Comparison of ENCODE assay signal across 9 cellular contexts in the genomic region with DNA sequence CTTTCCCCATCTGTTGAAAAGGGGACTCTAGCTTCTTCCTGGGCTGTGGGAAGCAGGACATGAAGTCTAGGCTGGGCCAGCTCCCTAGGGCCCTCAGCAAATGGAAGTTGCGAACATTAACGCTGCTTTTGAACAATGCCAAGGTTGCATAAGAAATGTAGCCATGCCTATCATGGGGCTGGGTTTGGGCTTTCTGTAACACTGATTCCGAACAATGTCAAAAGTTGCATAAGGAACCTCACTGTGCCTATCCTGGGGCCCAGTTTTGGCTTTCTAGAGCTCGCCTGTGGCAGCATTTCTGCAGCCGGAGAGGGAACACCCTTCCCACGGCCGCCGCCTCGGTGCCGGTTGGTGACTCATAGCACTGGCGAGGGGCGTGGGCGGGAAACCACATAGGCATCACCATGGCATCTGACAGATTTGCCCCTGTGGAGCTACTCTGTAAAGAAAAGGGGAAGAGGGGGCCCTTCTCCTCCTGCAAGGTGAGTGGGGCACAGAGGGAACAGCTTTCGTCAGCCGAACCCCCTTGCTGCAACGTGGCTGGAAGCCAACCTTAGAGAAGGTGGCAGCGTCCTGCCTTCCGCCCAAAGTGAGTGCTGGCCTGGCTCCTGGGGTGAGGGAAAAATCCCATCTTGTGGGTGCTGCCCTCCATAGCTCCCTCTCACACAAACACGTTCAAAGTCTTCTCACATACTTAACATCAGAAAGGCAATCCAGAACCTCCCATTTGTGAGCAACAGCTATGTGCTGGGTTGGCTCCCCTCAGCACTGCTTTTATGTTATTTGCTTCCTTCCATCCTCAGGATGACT. TPM values are rescaled to one million over a fixed set of nuclear protein-coding genes. Genes with fewer than 3 reads are reported as not detected.
DNase-seq lines count a peak whose midpoint lies in the region; ATAC-seq and TF ChIP-seq lines count a peak whose summit lies in the region.
"Had no signal": no experiment of that assay in that cellular context is flagged by ENCODE, and none has a peak within 500 bp of the region (broad histone marks: within the 10 kb centered on the region; RNA-seq: fewer than 3 reads in every experiment).

No MANE protein-coding gene starts in this region.

- POLR2A ChIA-PET in CD8-positive, alpha-beta T cell (lab: Charles Lee), result interaction anchor here (0.6 to 0.7 kb wide), 2 partner anchors 28 to 1226 kb away, joined by 3 read pairs; no protein-coding TSS in a partner anchor

- H3K27ac ChIP-seq in CD8-positive, alpha-beta T cell (ENCODE audit: low read depth, low read length), result no peak overlapping the region
- no peak overlapping the region for H3K27ac ChIP-seq in endodermal cell (ENCODE audit: low read depth, low read length)

- intact Hi-C loops in CD8-positive, alpha-beta T cell (cut with DNase I, micrococcal nuclease), result no loop called here

- peaks cover 7% of the 10 kb centered on the region for H3K27me3 Mint-ChIP-seq in CD8-positive, alpha-beta T cell (ENCODE audit: low read depth)
- H3K27me3 Mint-ChIP-seq in endodermal cell (ENCODE audit: insufficient read depth), result peaks cover 8% of the 10 kb centered on the region

- 85 to 92% methylated on average over 11 to 19 of the region's 19 CpGs for WGBS in endodermal cell (ENCODE audit: insufficient coverage in 1 of 2, insufficient read length in 1 of 2), 2 experiments

- no peaks in the 10 kb centered on the region for H3K27me3 ChIP-seq in CD8-positive, alpha-beta T cell (ENCODE audit: insufficient read depth, low read length)
- H3K27me3 ChIP-seq in endodermal cell (ENCODE audit: control insufficient read depth, insufficient read depth, low read length, poor library complexity, severe bottlenecking), result no peaks in the 10 kb centered on the region

- H3K4me3 ChIP-seq in CD8-positive, alpha-beta T cell (ENCODE audit: low read depth, low read length), result no peak overlapping the region
- peak overlapping the region; percentile 32 for H3K4me3 ChIP-seq in NB4 (ENCODE audit: low read depth, low read length)
- no peak overlapping the region for H3K4me3 ChIP-seq in endodermal cell (ENCODE audit: low read length)

- no peaks in the 10 kb centered on the region for H3K36me3 Mint-ChIP-seq in CD8-positive, alpha-beta T cell
- H3K36me3 Mint-ChIP-seq in endodermal cell (ENCODE audit: low read depth), result no peaks in the 10 kb centered on the region

- no peak overlapping the region for H3K9ac ChIP-seq in endodermal cell (ENCODE audit: extremely low read depth, low read length, poor library complexity, severe bottlenecking)

- H3K9me3 Mint-ChIP-seq in CD8-positive, alpha-beta T cell, result no peaks in the 10 kb centered on the region
- H3K9me3 Mint-ChIP-seq in endodermal cell, result no peaks in the 10 kb centered on the region

- TF ChIP-seq CTCF in CD8-positive, alpha-beta T cell (IDR thresholded peaks at IDR 0.05), result no peak
- TF ChIP-seq CTCF in NB4 (IDR thresholded peaks at IDR 0.05; ENCODE audit: low read depth, low read length) (no peak), endodermal cell (conservative IDR thresholded peaks at IDR 0.05) (no peak)

- peaks cover 24% of the 10 kb centered on the region for H3K4me1 Mint-ChIP-seq in CD8-positive, alpha-beta T cell (ENCODE audit: low read depth)
- peaks cover 23% of the 10 kb centered on the region for H3K4me1 Mint-ChIP-seq in endodermal cell

- H3K9me3 ChIP-seq in CD8-positive, alpha-beta T cell (ENCODE audit: low read length), result no peaks in the 10 kb centered on the region
- no peaks in the 10 kb centered on the region for H3K9me3 ChIP-seq in endodermal cell (ENCODE audit: control insufficient read depth, low read length)

- peak overlapping the region; percentile 57 for H3K4me3 Mint-ChIP-seq in CD8-positive, alpha-beta T cell
- no peak overlapping the region for H3K4me3 Mint-ChIP-seq in endodermal cell

- CTCF ChIA-PET in CD8-positive, alpha-beta T cell (lab: Charles Lee), result interaction anchor here (1.5 kb wide), 1 partner anchor 131 kb away, joined by 3 read pairs; no protein-coding TSS in a partner anchor

- no peak for TF ChIP-seq POLR2A in NB4 (IDR thresholded peaks at IDR 0.05; ENCODE audit: extremely low read depth, insufficient read length)

- ATAC-seq in CD8-positive, alpha-beta T cell, result peak; percentile 89
- no peak for ATAC-seq in HG03039 (IDR thresholded peaks at IDR 0.05; ENCODE audit: unreplicated experiment)
- ATAC-seq in HG03159 (IDR thresholded peaks at IDR 0.05; ENCODE audit: unreplicated experiment), result no peak

- peaks cover 15% of the 10 kb centered on the region for H3K4me1 ChIP-seq in CD8-positive, alpha-beta T cell (ENCODE audit: insufficient read depth, low read length)
- H3K4me1 ChIP-seq in endodermal cell (ENCODE audit: control insufficient read depth, insufficient read depth, low read length), result peaks cover 17% of the 10 kb centered on the region

- H3K36me3 ChIP-seq in CD8-positive, alpha-beta T cell (ENCODE audit: insufficient read depth, low read length), result no peaks in the 10 kb centered on the region
- no peaks in the 10 kb centered on the region for H3K36me3 ChIP-seq in endodermal cell (ENCODE audit: control insufficient read depth, insufficient read depth, low read length)

- peak; percentile 10 to 78 (median 73) for DNase-seq in CD8-positive, alpha-beta T cell
- peak; percentile 97 for DNase-seq in NB4 (ENCODE audit: low read depth)
- peak; percentile 65 to 73 (median 68) for DNase-seq in activated CD8-positive, alpha-beta memory T cell treated with anti-CD3 and anti-CD28 coated beads for 48 hours (ENCODE audit: low read depth in 2 of 3, low spot score in 2 of 3)
- DNase-seq in endodermal cell, result peak; percentile 51
- DNase-seq in stimulated activated CD4-positive, alpha-beta T cell treated with anti-CD3 and anti-CD28 coated beads, Interleukin-15, amount 100 ng/mL, for 24 hours, result peak; percentile 92
- no peak for DNase-seq in NCI-H1436 treated with DMSO at 0.1 percent for 48 hours (lab: John Stamatoyannopoulos, UW)

- H3K27ac Mint-ChIP-seq in CD8-positive, alpha-beta T cell, result peak overlapping the region; percentile 65
- no peak overlapping the region for H3K27ac Mint-ChIP-seq in endodermal cell

RNA-seq across cellular contexts. Expression of gene ATP2B2, which starts 46.6 kb away (rescaled TPM):
- total RNA-seq in CD8-positive, alpha-beta T cell, result not detected
- under 1 TPM in 1 of 2 donors, not detected in 1; 0.09 TPM for total RNA-seq in endodermal cell
- 0.64 TPM for polyA plus RNA-seq in endodermal cell (2013, experiment 1 of 2)
- 0.54 TPM for polyA plus RNA-seq in endodermal cell (2013, experiment 2 of 2)
- total RNA-seq: epithelial cell of proximal tubule had no signal
